Comparison of ENCODE assay signal across 2 cellular contexts in the genomic region with DNA sequence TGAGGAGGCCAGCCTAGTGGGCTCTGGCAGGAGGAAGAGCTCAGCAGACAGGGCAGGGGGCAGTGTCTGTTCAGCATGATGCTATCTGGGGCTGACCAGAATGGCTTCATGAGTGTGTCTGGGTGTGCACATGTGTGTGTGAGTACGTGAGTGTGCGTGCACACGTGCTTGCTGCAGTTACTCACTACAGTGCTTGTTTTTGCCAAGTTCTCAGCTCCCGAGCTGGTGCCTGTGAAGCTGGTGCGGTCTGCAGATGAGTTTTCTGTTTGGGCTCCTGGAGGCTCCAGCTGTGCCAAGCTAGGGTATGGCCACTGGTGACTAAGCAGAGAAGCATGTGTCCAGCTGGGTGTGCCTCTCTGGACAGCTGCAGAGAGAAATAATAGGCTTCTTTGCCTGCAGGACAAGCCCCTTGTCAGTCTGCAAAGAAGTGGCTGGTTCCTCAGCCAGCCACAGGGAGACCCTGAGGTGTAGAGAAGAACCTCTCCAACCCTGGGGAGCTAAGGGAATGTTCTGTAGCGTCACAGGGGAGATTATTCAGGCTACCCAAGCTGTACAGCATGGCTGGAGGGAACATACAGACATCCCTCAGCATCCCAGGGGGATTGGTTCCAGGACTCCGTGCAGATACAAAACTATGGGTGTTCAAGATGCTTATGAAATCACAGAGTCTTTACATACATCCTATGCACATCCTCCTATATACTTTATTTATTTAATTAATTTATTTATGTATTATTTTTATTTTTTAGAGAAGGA.
TF ChIP-seq lines count a peak whose summit lies in the region.

No MANE protein-coding gene starts in this region.

TF ChIP-seq in IMR-90, 13 proteins besides CTCF, POLR2A, EP300 and RAD21:
- no peak for TF ChIP-seq CHD1 (IDR thresholded peaks at IDR 0.05; ENCODE audit: low read depth, low read length)
- TF ChIP-seq MXI1 (IDR thresholded peaks at IDR 0.05; ENCODE audit: borderline replicate concordance, low read depth, low read length) = 0 out of 2 replicates have a peak, but pooled peaks have one; percentile 21
- TF ChIP-seq SMC3 (IDR thresholded peaks at IDR 0.05; ENCODE audit: low read depth, low read length) = 0 out of 2 replicates have a peak, but pooled peaks have one; percentile 12
- peak; percentile 74 for TF ChIP-seq RCOR1 (IDR thresholded peaks at IDR 0.05; ENCODE audit: insufficient replicate concordance, low read length)
- TF ChIP-seq FOS (IDR thresholded peaks at IDR 0.05; ENCODE audit: low read depth, low read length) = peak; percentile 60
- TF ChIP-seq MAZ (IDR thresholded peaks at IDR 0.05; ENCODE audit: borderline replicate concordance, low read depth, low read length) = 0 out of 2 replicates have a peak, but pooled peaks have one; percentile 11
- no peak for TF ChIP-seq MAFK (IDR thresholded peaks at IDR 0.05; ENCODE audit: low read depth, low read length)
- peak; percentile 87 for TF ChIP-seq BHLHE40 (IDR thresholded peaks at IDR 0.05; ENCODE audit: low read depth, low read length)

TF ChIP-seq in HepG2, 621 proteins besides CTCF, POLR2A, EP300 and RAD21:
- TF ChIP-seq HNRNPL (IDR thresholded peaks at IDR 0.05; ENCODE audit: low read depth, low read length) (0 out of 2 replicates have a peak, but pooled peaks have one; percentile 42), IRF2 (CRISPR knock-in tag; IDR thresholded peaks at IDR 0.05) (0 out of 2 replicates have a peak, but pooled peaks have one; percentile 14), TEAD3 (CRISPR knock-in tag; optimal IDR thresholded peaks at IDR 0.05; ENCODE audit: borderline replicate concordance) (peak; percentile 77), RXRA (CRISPR knock-in tag; IDR thresholded peaks at IDR 0.05) (0 out of 2 replicates have a peak, but pooled peaks have one; percentile 20), EHMT2 (IDR thresholded peaks at IDR 0.05; ENCODE audit: borderline replicate concordance, low read depth, low read length) (no peak), GATAD2A (CRISPR knock-in tag; IDR thresholded peaks at IDR 0.05) (peak; percentile 6; the same call in 1 of the 2 replicates), ZBTB38 (CRISPR knock-in tag; IDR thresholded peaks at IDR 0.05) (peak; percentile 73; the same call in 1 of the 2 replicates), SAP130 (CRISPR knock-in tag; IDR thresholded peaks at IDR 0.05; ENCODE audit: low read depth) (0 out of 2 replicates have a peak, but pooled peaks have one; percentile 27), FOSL2 (CRISPR knock-in tag; IDR thresholded peaks at IDR 0.05) (peak; percentile 94), STAG1 (CRISPR knock-in tag; IDR thresholded peaks at IDR 0.05) (peak; percentile 48), TAF1 (CRISPR knock-in tag; IDR thresholded peaks at IDR 0.05) (no peak)
- TF ChIP-seq, protein P1, sequence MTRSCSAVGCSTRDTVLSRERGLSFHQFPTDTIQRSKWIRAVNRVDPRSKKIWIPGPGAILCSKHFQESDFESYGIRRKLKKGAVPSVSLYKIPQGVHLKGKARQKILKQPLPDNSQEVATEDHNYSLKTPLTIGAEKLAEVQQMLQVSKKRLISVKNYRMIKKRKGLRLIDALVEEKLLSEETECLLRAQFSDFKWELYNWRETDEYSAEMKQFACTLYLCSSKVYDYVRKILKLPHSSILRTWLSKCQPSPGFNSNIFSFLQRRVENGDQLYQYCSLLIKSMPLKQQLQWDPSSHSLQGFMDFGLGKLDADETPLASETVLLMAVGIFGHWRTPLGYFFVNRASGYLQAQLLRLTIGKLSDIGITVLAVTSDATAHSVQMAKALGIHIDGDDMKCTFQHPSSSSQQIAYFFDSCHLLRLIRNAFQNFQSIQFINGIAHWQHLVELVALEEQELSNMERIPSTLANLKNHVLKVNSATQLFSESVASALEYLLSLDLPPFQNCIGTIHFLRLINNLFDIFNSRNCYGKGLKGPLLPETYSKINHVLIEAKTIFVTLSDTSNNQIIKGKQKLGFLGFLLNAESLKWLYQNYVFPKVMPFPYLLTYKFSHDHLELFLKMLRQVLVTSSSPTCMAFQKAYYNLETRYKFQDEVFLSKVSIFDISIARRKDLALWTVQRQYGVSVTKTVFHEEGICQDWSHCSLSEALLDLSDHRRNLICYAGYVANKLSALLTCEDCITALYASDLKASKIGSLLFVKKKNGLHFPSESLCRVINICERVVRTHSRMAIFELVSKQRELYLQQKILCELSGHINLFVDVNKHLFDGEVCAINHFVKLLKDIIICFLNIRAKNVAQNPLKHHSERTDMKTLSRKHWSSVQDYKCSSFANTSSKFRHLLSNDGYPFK (CRISPR knock-in tag; IDR thresholded peaks at IDR 0.05; ENCODE audit: borderline replicate concordance) = no peak
- TF ChIP-seq, protein P2, sequence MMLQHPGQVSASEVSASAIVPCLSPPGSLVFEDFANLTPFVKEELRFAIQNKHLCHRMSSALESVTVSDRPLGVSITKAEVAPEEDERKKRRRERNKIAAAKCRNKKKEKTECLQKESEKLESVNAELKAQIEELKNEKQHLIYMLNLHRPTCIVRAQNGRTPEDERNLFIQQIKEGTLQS (CRISPR knock-in tag; IDR thresholded peaks at IDR 0.05) = peak; percentile 57; the same call in 1 of the 2 replicates
- TF ChIP-seq, protein P3, sequence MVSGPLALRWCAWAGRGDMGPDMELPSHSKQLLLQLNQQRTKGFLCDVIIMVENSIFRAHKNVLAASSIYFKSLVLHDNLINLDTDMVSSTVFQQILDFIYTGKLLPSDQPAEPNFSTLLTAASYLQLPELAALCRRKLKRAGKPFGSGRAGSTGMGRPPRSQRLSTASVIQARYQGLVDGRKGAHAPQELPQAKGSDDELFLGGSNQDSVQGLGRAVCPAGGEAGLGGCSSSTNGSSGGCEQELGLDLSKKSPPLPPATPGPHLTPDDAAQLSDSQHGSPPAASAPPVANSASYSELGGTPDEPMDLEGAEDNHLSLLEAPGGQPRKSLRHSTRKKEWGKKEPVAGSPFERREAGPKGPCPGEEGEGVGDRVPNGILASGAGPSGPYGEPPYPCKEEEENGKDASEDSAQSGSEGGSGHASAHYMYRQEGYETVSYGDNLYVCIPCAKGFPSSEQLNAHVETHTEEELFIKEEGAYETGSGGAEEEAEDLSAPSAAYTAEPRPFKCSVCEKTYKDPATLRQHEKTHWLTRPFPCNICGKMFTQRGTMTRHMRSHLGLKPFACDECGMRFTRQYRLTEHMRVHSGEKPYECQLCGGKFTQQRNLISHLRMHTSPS (CRISPR knock-in tag; IDR thresholded peaks at IDR 0.05; ENCODE audit: low read depth) = peak; percentile 34; the same call in 1 of the 2 replicates
- TF ChIP-seq, protein P4, sequence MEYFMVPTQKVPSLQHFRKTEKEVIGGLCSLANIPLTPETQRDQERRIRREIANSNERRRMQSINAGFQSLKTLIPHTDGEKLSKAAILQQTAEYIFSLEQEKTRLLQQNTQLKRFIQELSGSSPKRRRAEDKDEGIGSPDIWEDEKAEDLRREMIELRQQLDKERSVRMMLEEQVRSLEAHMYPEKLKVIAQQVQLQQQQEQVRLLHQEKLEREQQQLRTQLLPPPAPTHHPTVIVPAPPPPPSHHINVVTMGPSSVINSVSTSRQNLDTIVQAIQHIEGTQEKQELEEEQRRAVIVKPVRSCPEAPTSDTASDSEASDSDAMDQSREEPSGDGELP (IDR thresholded peaks at IDR 0.05; ENCODE audit: borderline replicate concordance, low read depth) = peak; percentile 71; the same call in 1 of the 2 replicates
- TF ChIP-seq, protein P5, sequence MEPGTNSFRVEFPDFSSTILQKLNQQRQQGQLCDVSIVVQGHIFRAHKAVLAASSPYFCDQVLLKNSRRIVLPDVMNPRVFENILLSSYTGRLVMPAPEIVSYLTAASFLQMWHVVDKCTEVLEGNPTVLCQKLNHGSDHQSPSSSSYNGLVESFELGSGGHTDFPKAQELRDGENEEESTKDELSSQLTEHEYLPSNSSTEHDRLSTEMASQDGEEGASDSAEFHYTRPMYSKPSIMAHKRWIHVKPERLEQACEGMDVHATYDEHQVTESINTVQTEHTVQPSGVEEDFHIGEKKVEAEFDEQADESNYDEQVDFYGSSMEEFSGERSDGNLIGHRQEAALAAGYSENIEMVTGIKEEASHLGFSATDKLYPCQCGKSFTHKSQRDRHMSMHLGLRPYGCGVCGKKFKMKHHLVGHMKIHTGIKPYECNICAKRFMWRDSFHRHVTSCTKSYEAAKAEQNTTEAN (CRISPR knock-in tag; conservative IDR thresholded peaks at IDR 0.05) = peak; percentile 90
- TF ChIP-seq, protein P6, sequence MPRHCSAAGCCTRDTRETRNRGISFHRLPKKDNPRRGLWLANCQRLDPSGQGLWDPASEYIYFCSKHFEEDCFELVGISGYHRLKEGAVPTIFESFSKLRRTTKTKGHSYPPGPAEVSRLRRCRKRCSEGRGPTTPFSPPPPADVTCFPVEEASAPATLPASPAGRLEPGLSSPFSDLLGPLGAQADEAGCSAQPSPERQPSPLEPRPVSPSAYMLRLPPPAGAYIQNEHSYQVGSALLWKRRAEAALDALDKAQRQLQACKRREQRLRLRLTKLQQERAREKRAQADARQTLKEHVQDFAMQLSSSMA (CRISPR knock-in tag; IDR thresholded peaks at IDR 0.05) = no peak
- TF ChIP-seq, protein P7, sequence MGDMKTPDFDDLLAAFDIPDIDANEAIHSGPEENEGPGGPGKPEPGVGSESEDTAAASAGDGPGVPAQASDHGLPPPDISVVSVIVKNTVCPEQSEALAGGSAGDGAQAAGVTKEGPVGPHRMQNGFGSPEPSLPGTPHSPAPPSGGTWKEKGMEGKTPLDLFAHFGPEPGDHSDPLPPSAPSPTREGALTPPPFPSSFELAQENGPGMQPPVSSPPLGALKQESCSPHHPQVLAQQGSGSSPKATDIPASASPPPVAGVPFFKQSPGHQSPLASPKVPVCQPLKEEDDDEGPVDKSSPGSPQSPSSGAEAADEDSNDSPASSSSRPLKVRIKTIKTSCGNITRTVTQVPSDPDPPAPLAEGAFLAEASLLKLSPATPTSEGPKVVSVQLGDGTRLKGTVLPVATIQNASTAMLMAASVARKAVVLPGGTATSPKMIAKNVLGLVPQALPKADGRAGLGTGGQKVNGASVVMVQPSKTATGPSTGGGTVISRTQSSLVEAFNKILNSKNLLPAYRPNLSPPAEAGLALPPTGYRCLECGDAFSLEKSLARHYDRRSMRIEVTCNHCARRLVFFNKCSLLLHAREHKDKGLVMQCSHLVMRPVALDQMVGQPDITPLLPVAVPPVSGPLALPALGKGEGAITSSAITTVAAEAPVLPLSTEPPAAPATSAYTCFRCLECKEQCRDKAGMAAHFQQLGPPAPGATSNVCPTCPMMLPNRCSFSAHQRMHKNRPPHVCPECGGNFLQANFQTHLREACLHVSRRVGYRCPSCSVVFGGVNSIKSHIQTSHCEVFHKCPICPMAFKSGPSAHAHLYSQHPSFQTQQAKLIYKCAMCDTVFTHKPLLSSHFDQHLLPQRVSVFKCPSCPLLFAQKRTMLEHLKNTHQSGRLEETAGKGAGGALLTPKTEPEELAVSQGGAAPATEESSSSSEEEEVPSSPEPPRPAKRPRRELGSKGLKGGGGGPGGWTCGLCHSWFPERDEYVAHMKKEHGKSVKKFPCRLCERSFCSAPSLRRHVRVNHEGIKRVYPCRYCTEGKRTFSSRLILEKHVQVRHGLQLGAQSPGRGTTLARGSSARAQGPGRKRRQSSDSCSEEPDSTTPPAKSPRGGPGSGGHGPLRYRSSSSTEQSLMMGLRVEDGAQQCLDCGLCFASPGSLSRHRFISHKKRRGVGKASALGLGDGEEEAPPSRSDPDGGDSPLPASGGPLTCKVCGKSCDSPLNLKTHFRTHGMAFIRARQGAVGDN (CRISPR knock-in tag; IDR thresholded peaks at IDR 0.05) = peak; percentile 69
- TF ChIP-seq, protein P8, sequence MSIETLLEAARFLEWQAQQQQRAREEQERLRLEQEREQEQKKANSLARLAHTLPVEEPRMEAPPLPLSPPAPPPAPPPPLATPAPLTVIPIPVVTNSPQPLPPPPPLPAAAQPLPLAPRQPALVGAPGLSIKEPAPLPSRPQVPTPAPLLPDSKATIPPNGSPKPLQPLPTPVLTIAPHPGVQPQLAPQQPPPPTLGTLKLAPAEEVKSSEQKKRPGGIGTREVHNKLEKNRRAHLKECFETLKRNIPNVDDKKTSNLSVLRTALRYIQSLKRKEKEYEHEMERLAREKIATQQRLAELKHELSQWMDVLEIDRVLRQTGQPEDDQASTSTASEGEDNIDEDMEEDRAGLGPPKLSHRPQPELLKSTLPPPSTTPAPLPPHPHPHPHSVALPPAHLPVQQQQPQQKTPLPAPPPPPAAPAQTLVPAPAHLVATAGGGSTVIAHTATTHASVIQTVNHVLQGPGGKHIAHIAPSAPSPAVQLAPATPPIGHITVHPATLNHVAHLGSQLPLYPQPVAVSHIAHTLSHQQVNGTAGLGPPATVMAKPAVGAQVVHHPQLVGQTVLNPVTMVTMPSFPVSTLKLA (IDR thresholded peaks at IDR 0.05) = peak; percentile 37
- TF ChIP-seq, protein P9, sequence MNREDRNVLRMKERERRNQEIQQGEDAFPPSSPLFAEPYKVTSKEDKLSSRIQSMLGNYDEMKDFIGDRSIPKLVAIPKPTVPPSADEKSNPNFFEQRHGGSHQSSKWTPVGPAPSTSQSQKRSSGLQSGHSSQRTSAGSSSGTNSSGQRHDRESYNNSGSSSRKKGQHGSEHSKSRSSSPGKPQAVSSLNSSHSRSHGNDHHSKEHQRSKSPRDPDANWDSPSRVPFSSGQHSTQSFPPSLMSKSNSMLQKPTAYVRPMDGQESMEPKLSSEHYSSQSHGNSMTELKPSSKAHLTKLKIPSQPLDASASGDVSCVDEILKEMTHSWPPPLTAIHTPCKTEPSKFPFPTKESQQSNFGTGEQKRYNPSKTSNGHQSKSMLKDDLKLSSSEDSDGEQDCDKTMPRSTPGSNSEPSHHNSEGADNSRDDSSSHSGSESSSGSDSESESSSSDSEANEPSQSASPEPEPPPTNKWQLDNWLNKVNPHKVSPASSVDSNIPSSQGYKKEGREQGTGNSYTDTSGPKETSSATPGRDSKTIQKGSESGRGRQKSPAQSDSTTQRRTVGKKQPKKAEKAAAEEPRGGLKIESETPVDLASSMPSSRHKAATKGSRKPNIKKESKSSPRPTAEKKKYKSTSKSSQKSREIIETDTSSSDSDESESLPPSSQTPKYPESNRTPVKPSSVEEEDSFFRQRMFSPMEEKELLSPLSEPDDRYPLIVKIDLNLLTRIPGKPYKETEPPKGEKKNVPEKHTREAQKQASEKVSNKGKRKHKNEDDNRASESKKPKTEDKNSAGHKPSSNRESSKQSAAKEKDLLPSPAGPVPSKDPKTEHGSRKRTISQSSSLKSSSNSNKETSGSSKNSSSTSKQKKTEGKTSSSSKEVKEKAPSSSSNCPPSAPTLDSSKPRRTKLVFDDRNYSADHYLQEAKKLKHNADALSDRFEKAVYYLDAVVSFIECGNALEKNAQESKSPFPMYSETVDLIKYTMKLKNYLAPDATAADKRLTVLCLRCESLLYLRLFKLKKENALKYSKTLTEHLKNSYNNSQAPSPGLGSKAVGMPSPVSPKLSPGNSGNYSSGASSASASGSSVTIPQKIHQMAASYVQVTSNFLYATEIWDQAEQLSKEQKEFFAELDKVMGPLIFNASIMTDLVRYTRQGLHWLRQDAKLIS (CRISPR knock-in tag; IDR thresholded peaks at IDR 0.05) = no peak
